ENCODE assay signal across 8 cellular contexts in the genomic region with DNA sequence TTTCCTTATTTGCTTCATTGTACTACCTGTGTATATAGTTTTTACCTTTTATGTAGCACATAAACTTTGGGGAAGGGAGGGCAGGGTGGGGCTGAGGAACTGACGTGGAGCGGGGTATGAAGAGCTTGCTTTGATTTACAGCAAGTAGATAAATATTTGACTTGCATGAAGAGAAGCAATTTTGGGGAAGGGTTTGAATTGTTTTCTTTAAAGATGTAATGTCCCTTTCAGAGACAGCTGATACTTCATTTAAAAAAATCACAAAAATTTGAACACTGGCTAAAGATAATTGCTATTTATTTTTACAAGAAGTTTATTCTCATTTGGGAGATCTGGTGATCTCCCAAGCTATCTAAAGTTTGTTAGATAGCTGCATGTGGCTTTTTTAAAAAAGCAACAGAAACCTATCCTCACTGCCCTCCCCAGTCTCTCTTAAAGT. TPM values are rescaled to one million over a fixed set of nuclear protein-coding genes. Genes with fewer than 3 reads are reported as not detected.
DNase-seq lines count a peak whose midpoint lies in the region; ATAC-seq and TF ChIP-seq lines count a peak whose summit lies in the region.

No MANE protein-coding gene starts in this region.

- H3K27me3 Mint-ChIP-seq in stimulated activated naive CD8-positive, alpha-beta T cell treated with anti-CD3 and anti-CD28 coated beads, Interleukin-15, Interleukin-2, amounts not matched to agents 100 ng/mL and 50 ng/mL, for 24 hours = peaks cover 4% of the 10 kb centered on the region

- peaks cover 52% of the 10 kb centered on the region for H3K36me3 ChIP-seq in WERI-Rb-1
- peaks cover 0 to 24% of the 10 kb centered on the region in 2 donors for H3K36me3 ChIP-seq in left lung

- H3K27me3 ChIP-seq in WERI-Rb-1 (ENCODE audit: insufficient read depth, low read depth, severe bottlenecking) (no peaks in the 10 kb centered on the region), left lung (no peaks in the 10 kb centered on the region)

- no peaks in the 10 kb centered on the region for H3K9me3 Mint-ChIP-seq in stimulated activated naive CD8-positive, alpha-beta T cell treated with anti-CD3 and anti-CD28 coated beads, Interleukin-15, Interleukin-2, amounts not matched to agents 100 ng/mL and 50 ng/mL, for 24 hours

- H3K27ac Mint-ChIP-seq in stimulated activated naive CD8-positive, alpha-beta T cell treated with anti-CD3 and anti-CD28 coated beads, Interleukin-15, Interleukin-2, amounts not matched to agents 100 ng/mL and 50 ng/mL, for 24 hours = peak overlapping the region; percentile 95

- H3K27ac ChIP-seq in WERI-Rb-1 (peak overlapping the region; percentile 100), left lung (peak overlapping the region; percentile 99 to 100)

- TF ChIP-seq CTCF in WERI-Rb-1 (IDR thresholded peaks at IDR 0.05; ENCODE audit: low read depth, low read length) = no peak
- no peak for TF ChIP-seq CTCF in left lung (IDR thresholded peaks at IDR 0.05)

- ATAC-seq in stimulated activated naive CD8-positive, alpha-beta T cell treated with anti-CD3 and anti-CD28 coated beads, Interleukin-15, Interleukin-2, amounts not matched to agents 100 U/mL and 50 U/mL, for 24 hours = no peak
- ATAC-seq in left lung = no peak
- no peak for ATAC-seq in GM18867 (IDR thresholded peaks at IDR 0.05; ENCODE audit: unreplicated experiment)

- H3K4me3 ChIP-seq in WERI-Rb-1 (ENCODE audit: low read depth, low read length) (peak overlapping the region; percentile 88; the same call in 1 of the 2 replicates), left lung (peak overlapping the region in 1 of 2 donors; percentile 90)

- peaks cover 59% of the 10 kb centered on the region for H3K36me3 Mint-ChIP-seq in stimulated activated naive CD8-positive, alpha-beta T cell treated with anti-CD3 and anti-CD28 coated beads, Interleukin-15, Interleukin-2, amounts not matched to agents 100 ng/mL and 50 ng/mL, for 24 hours (ENCODE audit: low read depth)

- intact Hi-C loops in left lung (cut with DNase I) = no loop called here

- no peak for DNase-seq in stimulated activated naive CD8-positive, alpha-beta T cell treated with anti-CD3 and anti-CD28 coated beads, Interleukin-15, Interleukin-2, amounts not matched to agents 100 U/mL and 50 U/mL, for 24 hours
- DNase-seq in WERI-Rb-1 = no peak
- no peak for DNase-seq in left lung
- no peak for DNase-seq in activated CD4-positive, CD25-positive, alpha-beta regulatory T cell treated with anti-CD3 and anti-CD28 coated beads, Interleukin-2, amount 50 U/mL, for 72 hours
- no peak for DNase-seq in HPDE6-E6E7 (ENCODE audit: extremely low spot score)
- no peak for DNase-seq in effector CD8-positive, alpha-beta T cell (lab: John Stamatoyannopoulos, UW)

- H3K4me3 Mint-ChIP-seq in stimulated activated naive CD8-positive, alpha-beta T cell treated with anti-CD3 and anti-CD28 coated beads, Interleukin-15, Interleukin-2, amounts not matched to agents 100 ng/mL and 50 ng/mL, for 24 hours = peak overlapping the region; percentile 98

- peaks cover 15 to 53% of the 10 kb centered on the region in 2 donors for H3K4me1 ChIP-seq in left lung

- no peaks in the 10 kb centered on the region for H3K9me3 ChIP-seq in WERI-Rb-1 (ENCODE audit: severe bottlenecking)
- H3K9me3 ChIP-seq in left lung = no peaks in the 10 kb centered on the region

- H3K4me1 Mint-ChIP-seq in stimulated activated naive CD8-positive, alpha-beta T cell treated with anti-CD3 and anti-CD28 coated beads, Interleukin-15, Interleukin-2, amounts not matched to agents 100 ng/mL and 50 ng/mL, for 24 hours (ENCODE audit: low read depth) = peaks cover 49% of the 10 kb centered on the region

RNA-seq across cellular contexts. Expression of a gene that starts 4.1 kb away (rescaled TPM):
- 10 to 100 TPM; 36.8 to 43.1 TPM for total RNA-seq in left lung

RNA-seq across cellular contexts. Expression of a gene that starts 25.3 kb away (rescaled TPM):
- total RNA-seq in left lung = under 1 TPM; 0.24 to 0.70 TPM
